1 cellular context compared by ENCODE assay signal in genomic region chr6:108630050-108630714, GRCh38.
TF ChIP-seq lines count a peak whose summit lies in the region.

No MANE protein-coding gene starts in this region.

TF ChIP-seq in GM23338, 12 proteins besides CTCF, POLR2A, EP300 and RAD21 (continued from another document):
- TF ChIP-seq ZNF462 (CRISPR knock-in tag; IDR thresholded peaks at IDR 0.05): no peak
TF ChIP-seq in GM23338: peak in this region for 0.
